16 cellular contexts compared by ENCODE assay signal in the genomic region with DNA sequence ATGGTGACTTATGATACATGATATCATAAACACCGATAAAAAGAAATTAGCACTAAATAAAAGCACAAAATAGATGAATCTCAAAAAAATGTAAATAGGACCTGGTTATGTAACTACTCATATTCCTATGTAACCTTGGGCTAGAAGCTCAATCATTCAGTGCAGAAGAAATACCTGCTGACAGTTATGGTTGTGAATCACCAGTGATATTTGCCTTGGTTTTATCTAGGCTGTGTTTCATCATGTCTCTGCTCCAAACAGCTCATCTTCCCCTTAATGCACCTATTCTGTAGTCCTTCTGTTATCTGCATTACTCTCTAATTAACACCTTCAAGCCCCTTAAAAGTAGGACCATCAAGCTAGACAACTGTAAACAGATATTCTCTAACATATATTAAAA. TPM values are rescaled to one million over a fixed set of nuclear protein-coding genes. Genes with fewer than 3 reads are reported as not detected.
"Had no signal": no experiment of that assay in that cellular context is flagged by ENCODE, and none has a peak within 500 bp of the region (broad histone marks: within the 10 kb centered on the region; RNA-seq: fewer than 3 reads in every experiment).

No MANE protein-coding gene starts in this region.

- H3K36me3 ChIP-seq: brain microvascular endothelial cell, transverse colon had no signal

- H3K9me3 ChIP-seq: transverse colon had no signal

- H3K27ac ChIP-seq: brain microvascular endothelial cell, transverse colon had no signal

- DNase-seq: activated CD4-positive, alpha-beta T cell treated with anti-CD3 and anti-CD28 coated beads, Interleukin-2, amount 10 ng/mL, durations not matched to agents 7 days and 5 days; activated CD8-positive, alpha-beta memory T cell treated with anti-CD3 and anti-CD28 coated beads for 24 hours; activated naive CD8-positive, alpha-beta T cell treated with anti-CD3 and anti-CD28 coated beads for 36 hours; brain microvascular endothelial cell; effector memory CD4-positive, alpha-beta T cell; head of caudate nucleus; naive thymus-derived CD8-positive, alpha-beta T cell; posterior cingulate gyrus; stimulated activated CD4-positive, alpha-beta T cell treated with anti-CD3 and anti-CD28 coated beads, Interleukin-2, amount 100 ng/mL, for 48 hours; stimulated activated naive B cell treated with anti-CD40 and anti-IgM and Interleukin-4, amounts not matched to agents 10 μg/mL and 1 μg/mL and 100 μg/mL, for 72 hours; transverse colon had no signal

- H3K27me3 ChIP-seq: brain microvascular endothelial cell, transverse colon had no signal

- H3K4me1 ChIP-seq: transverse colon had no signal

- ATAC-seq: left lobe of liver; naive thymus-derived CD8-positive, alpha-beta T cell; stimulated activated naive B cell treated with anti-CD40 and anti-IgM and Interleukin-4, amounts not matched to agents 10 μg/mL and 1 μg/mL and 100 μg/mL, for 72 hours had no signal

- H3K4me3 ChIP-seq: transverse colon had no signal

RNA-seq across cellular contexts. Expression of gene C1orf105, which starts 39.7 kb away (rescaled TPM):
- total RNA-seq: activated CD4-positive, alpha-beta T cell treated with anti-CD3 and anti-CD28 coated beads, Interleukin-2, amount 10 ng/mL, durations not matched to agents 7 days and 5 days; activated naive CD8-positive, alpha-beta T cell treated with anti-CD3 and anti-CD28 coated beads for 36 hours; fibroblast of lung; frontal cortex; left lobe of liver; mucosa of gallbladder; subcutaneous adipose tissue; transverse colon had no signal
- polyA plus RNA-seq: fibroblast of lung; naive thymus-derived CD8-positive, alpha-beta T cell had no signal
